ENCODE assay signal across 10 cellular contexts in genomic region chr18:35624140-35624539, GRCh38. TPM values are rescaled to one million over a fixed set of nuclear protein-coding genes. Genes with fewer than 3 reads are reported as not detected.
DNase-seq lines count a peak whose midpoint lies in the region; ATAC-seq and TF ChIP-seq lines count a peak whose summit lies in the region.
"Had no signal": no experiment of that assay in that cellular context is flagged by ENCODE, and none has a peak within 500 bp of the region (broad histone marks: within the 10 kb centered on the region; RNA-seq: fewer than 3 reads in every experiment).

No MANE protein-coding gene starts in this region.

- peak overlapping the region; percentile 37 for H3K4me3 Mint-ChIP-seq in activated naive CD8-positive, alpha-beta T cell treated with anti-CD3 and anti-CD28 coated beads, Interleukin-2, amount 10 ng/mL, durations not matched to agents 7 days and 5 days

- peak overlapping the region; percentile 27 for H3K27ac Mint-ChIP-seq in activated naive CD8-positive, alpha-beta T cell treated with anti-CD3 and anti-CD28 coated beads, Interleukin-2, amount 10 ng/mL, durations not matched to agents 7 days and 5 days

- no peak for TF ChIP-seq CTCF in GM13976 (IDR thresholded peaks at IDR 0.05; ENCODE audit: borderline replicate concordance, control extremely low read depth, extremely low read depth, insufficient read depth, missing control alignments)

- POLR2A ChIA-PET in activated naive CD8-positive, alpha-beta T cell treated with anti-CD3 and anti-CD28 coated beads, Interleukin-2, amount 10 ng/mL, durations not matched to agents 7 days and 5 days (lab: Charles Lee) = interaction anchor here (1.0 kb wide), 1 partner anchor 42 kb away, joined by 4 read pairs; the partner anchor contains the start of gene GALNT1

- DNase-seq in GM13976 (ENCODE audit: low spot score) (peak; percentile 16), NCI-H345 treated with DMSO at 0.1 percent for 48 hours (lab: John Stamatoyannopoulos, UW; ENCODE audit: unreplicated experiment) (no peak), GM19238 (ENCODE audit: insufficient read length, low spot score) (no peak), NCI-H510A treated with DMSO at 0.1 percent for 48 hours (lab: John Stamatoyannopoulos, UW) (no peak), NCI-H2227 (lab: John Stamatoyannopoulos, UW; ENCODE audit: unreplicated experiment) (no peak)
- no peak for DNase-seq in activated naive CD8-positive, alpha-beta T cell treated with anti-CD3 and anti-CD28 coated beads, Interleukin-2, amount 10 ng/mL, durations not matched to agents 7 days and 5 days
- DNase-seq: HCEC 1CT; stimulated activated CD4-positive, alpha-beta T cell treated with anti-CD3 and anti-CD28 coated beads, Interleukin-4, amount 100 ng/mL, for 1 hour had no signal

- ATAC-seq in GM19463 (IDR thresholded peaks at IDR 0.05; ENCODE audit: unreplicated experiment) (peak; percentile 87), HG03095 (IDR thresholded peaks at IDR 0.05; ENCODE audit: unreplicated experiment) (peak; percentile 85)
- ATAC-seq in activated naive CD8-positive, alpha-beta T cell treated with anti-CD3 and anti-CD28 coated beads, Interleukin-2, amount 10 ng/mL, durations not matched to agents 7 days and 5 days (ENCODE audit: low read depth) = peak; percentile 90

- peaks cover 8% of the 10 kb centered on the region for H3K9me3 Mint-ChIP-seq in activated naive CD8-positive, alpha-beta T cell treated with anti-CD3 and anti-CD28 coated beads, Interleukin-2, amount 10 ng/mL, durations not matched to agents 7 days and 5 days

- in situ Hi-C loops in GM13976 (cut with MboI; ENCODE audit: low sequenced_read_pairs, unreplicated experiment) = no loop called here

- peaks cover 24% of the 10 kb centered on the region for H3K4me1 Mint-ChIP-seq in activated naive CD8-positive, alpha-beta T cell treated with anti-CD3 and anti-CD28 coated beads, Interleukin-2, amount 10 ng/mL, durations not matched to agents 7 days and 5 days

- no peaks in the 10 kb centered on the region for H3K27me3 Mint-ChIP-seq in activated naive CD8-positive, alpha-beta T cell treated with anti-CD3 and anti-CD28 coated beads, Interleukin-2, amount 10 ng/mL, durations not matched to agents 7 days and 5 days

- peaks cover 27% of the 10 kb centered on the region for H3K36me3 Mint-ChIP-seq in activated naive CD8-positive, alpha-beta T cell treated with anti-CD3 and anti-CD28 coated beads, Interleukin-2, amount 10 ng/mL, durations not matched to agents 7 days and 5 days

RNA-seq across cellular contexts. Expression of gene GALNT1, which starts 42.6 kb away (rescaled TPM):
- 10 to 100 TPM; 33.1 to 38.3 TPM for total RNA-seq in activated naive CD8-positive, alpha-beta T cell treated with anti-CD3 and anti-CD28 coated beads, Interleukin-2, amount 10 ng/mL, durations not matched to agents 7 days and 5 days
